ENCODE assay signal across 1 cellular context in genomic region chr15:64460206-64460736, GRCh38.
A peak's percentile ranks its signal among the peaks of the same experiment; 100 is the strongest.
TF ChIP-seq lines count a peak whose summit lies in the region.

Gene ZNF609 (plus strand): TSS chr15:64460578. CDS start chr15:64499420, 38,842 bp downstream.

TF ChIP-seq in HepG2, 621 proteins besides CTCF, POLR2A, EP300 and RAD21 (continued from another document and continues in another):
- TF ChIP-seq ZNF513 (CRISPR knock-in tag; conservative IDR thresholded peaks at IDR 0.05) (no peak), ZNF136 (CRISPR knock-in tag; IDR thresholded peaks at IDR 0.05; ENCODE audit: low read depth) (no peak), ZFP36L2 (CRISPR knock-in tag; IDR thresholded peaks at IDR 0.05) (no peak), ZNF331 (CRISPR knock-in tag; IDR thresholded peaks at IDR 0.05) (peak; percentile 77), ZFX (CRISPR knock-in tag; IDR thresholded peaks at IDR 0.05; ENCODE audit: low read depth) (peak; percentile 74), ZBTB1 (CRISPR knock-in tag; IDR thresholded peaks at IDR 0.05; ENCODE audit: borderline replicate concordance) (no peak), KLF11 (CRISPR knock-in tag; IDR thresholded peaks at IDR 0.05) (no peak), ZNF839 (CRISPR knock-in tag; IDR thresholded peaks at IDR 0.05; ENCODE audit: borderline replicate concordance) (0 out of 2 replicates have a peak, but pooled peaks have one; percentile 44), SMC3 (IDR thresholded peaks at IDR 0.05; ENCODE audit: low read length) (no peak; the same call in 1 of the 2 replicates), ZNF570 (CRISPR knock-in tag; IDR thresholded peaks at IDR 0.05; ENCODE audit: borderline replicate concordance) (no peak), ZNF101 (CRISPR knock-in tag; IDR thresholded peaks at IDR 0.05; ENCODE audit: borderline replicate concordance, low read depth) (no peak), DNMT3B (CRISPR knock-in tag; conservative IDR thresholded peaks at IDR 0.05) (no peak), RBFOX2 (IDR thresholded peaks at IDR 0.05; ENCODE audit: low read depth, low read length) (peak; percentile 77), STAT6 (CRISPR knock-in tag; IDR thresholded peaks at IDR 0.05; ENCODE audit: borderline replicate concordance) (no peak), E2F1 (CRISPR knock-in tag; IDR thresholded peaks at IDR 0.05) (no peak), ZNF772 (CRISPR knock-in tag; IDR thresholded peaks at IDR 0.05) (peak; percentile 85; the same call in 1 of the 2 replicates), AKNA (CRISPR knock-in tag; IDR thresholded peaks at IDR 0.05; ENCODE audit: borderline replicate concordance) (no peak), CHCHD3 (CRISPR knock-in tag; IDR thresholded peaks at IDR 0.05) (no peak), ZNF292 (CRISPR knock-in tag; IDR thresholded peaks at IDR 0.05; ENCODE audit: borderline replicate concordance, low read depth) (0 out of 2 replicates have a peak, but pooled peaks have one; percentile 56), CBFB (CRISPR knock-in tag; IDR thresholded peaks at IDR 0.05) (peak; percentile 91), BRF2 (CRISPR knock-in tag; IDR thresholded peaks at IDR 0.05) (no peak), ZNF770 (CRISPR knock-in tag; IDR thresholded peaks at IDR 0.05) (peak; percentile 46; the same call in 1 of the 2 replicates), ZNF616 (CRISPR knock-in tag; IDR thresholded peaks at IDR 0.05; ENCODE audit: low read depth) (peak; percentile 65; the same call in 1 of the 2 replicates), NFKB2 (CRISPR knock-in tag; IDR thresholded peaks at IDR 0.05; ENCODE audit: borderline replicate concordance) (peak; percentile 60; the same call in 1 of the 2 replicates), HMGXB4 (CRISPR knock-in tag; IDR thresholded peaks at IDR 0.05; ENCODE audit: borderline replicate concordance in 1 of 2, low read depth in 1 of 2) (peak; percentile 41 to 59; a peak in 1 of 4 replicates), MIXL1 (CRISPR knock-in tag; IDR thresholded peaks at IDR 0.05) (peak; percentile 68; the same call in 1 of the 2 replicates), KDM6A (CRISPR knock-in tag; IDR thresholded peaks at IDR 0.05; ENCODE audit: low read depth) (no peak), TFAP4 (IDR thresholded peaks at IDR 0.05; ENCODE audit: borderline replicate concordance, low read depth) (peak; percentile 65; the same call in 1 of the 2 replicates), SKI (IDR thresholded peaks at IDR 0.05; ENCODE audit: partially characterized antibody) (peak; percentile 73), ZNF564 (CRISPR knock-in tag; IDR thresholded peaks at IDR 0.05) (no peak), PCBP1 (IDR thresholded peaks at IDR 0.05; ENCODE audit: borderline replicate concordance, low read depth, low read length) (0 out of 2 replicates have a peak, but pooled peaks have one; percentile 66), ZNF652 (CRISPR knock-in tag; IDR thresholded peaks at IDR 0.05; ENCODE audit: borderline replicate concordance, low read depth) (no peak), JUND (CRISPR knock-in tag; IDR thresholded peaks at IDR 0.05) (no peak), MBNL3 (CRISPR knock-in tag; conservative IDR thresholded peaks at IDR 0.05) (no peak), AGO1 (IDR thresholded peaks at IDR 0.05; ENCODE audit: low read depth, low read length, poor library complexity, severe bottlenecking) (peak; percentile 74), MZF1 (CRISPR knock-in tag; IDR thresholded peaks at IDR 0.05; ENCODE audit: borderline replicate concordance) (no peak), ZNF580 (CRISPR knock-in tag; IDR thresholded peaks at IDR 0.05; ENCODE audit: borderline replicate concordance, low read depth) (peak; percentile 37; the same call in 1 of the 2 replicates), KAT8 (CRISPR knock-in tag; IDR thresholded peaks at IDR 0.05) (peak; percentile 74), SRY (CRISPR knock-in tag; IDR thresholded peaks at IDR 0.05) (peak; percentile 67; the same call in 1 of the 2 replicates), EZH2 (conservative IDR thresholded peaks at IDR 0.05; ENCODE audit: low read depth, low read length) (no peak), ZZZ3 (CRISPR knock-in tag; IDR thresholded peaks at IDR 0.05; ENCODE audit: borderline replicate concordance) (no peak), KLF12 (CRISPR knock-in tag; IDR thresholded peaks at IDR 0.05; ENCODE audit: borderline replicate concordance) (peak; percentile 48; the same call in 1 of the 2 replicates), ZNF552 (CRISPR knock-in tag; IDR thresholded peaks at IDR 0.05; ENCODE audit: borderline replicate concordance) (peak; percentile 62; the same call in 1 of the 2 replicates), ZBTB7A (CRISPR knock-in tag; IDR thresholded peaks at IDR 0.05) (no peak), TEAD3 (CRISPR knock-in tag; optimal IDR thresholded peaks at IDR 0.05; ENCODE audit: borderline replicate concordance) (peak; percentile 94), ZBTB34 (CRISPR knock-in tag; IDR thresholded peaks at IDR 0.05) (no peak), SMAD9 (CRISPR knock-in tag; IDR thresholded peaks at IDR 0.05) (no peak)
